ENCODE assay signal across 8 cellular contexts in genomic region chr1:33472349-33472980, GRCh38. TPM values are rescaled to one million over a fixed set of nuclear protein-coding genes. Genes with fewer than 3 reads are reported as not detected.
A peak's percentile ranks its signal among the peaks of the same experiment; 100 is the strongest.
DNase-seq lines count a peak whose midpoint lies in the region; ATAC-seq, FAIRE-seq and TF ChIP-seq lines count a peak whose summit lies in the region.

TSS of gene ZSCAN20 (plus strand) at chr1:33472645. CDS start at chr1:33479289, 6,644 bp downstream.

- TF ChIP-seq CTCF in AG10803 (conservative IDR thresholded peaks at IDR 0.05; ENCODE audit: low read length) (no peak), keratinocyte (optimal IDR thresholded peaks at IDR 0.05 in 1 of 3, IDR thresholded peaks at IDR 0.05 in 1 of 3, conservative IDR thresholded peaks at IDR 0.05 in 1 of 3; ENCODE audit: extremely low read depth in 1 of 3, insufficient read depth in 2 of 3, low read length in 3 of 3) (no peak)

- peak within 1 kb of the TSS; percentile 63 for H3K27ac ChIP-seq in keratinocyte (ENCODE audit: control insufficient read depth, insufficient read depth, low read length)

- peak; percentile 91 for ATAC-seq in GM19043 (IDR thresholded peaks at IDR 0.05; ENCODE audit: low read depth, unreplicated experiment)
- peak; percentile 97 for ATAC-seq in HG03354 (IDR thresholded peaks at IDR 0.05; ENCODE audit: poor library complexity, severe bottlenecking, unreplicated experiment)

- H3K4me1 ChIP-seq in keratinocyte (ENCODE audit: control insufficient read depth, extremely low read depth, insufficient read depth, low read length) = peaks cover 22% of the 10 kb centered on the region

- no peaks in the 10 kb centered on the region for H3K27me3 ChIP-seq in keratinocyte (ENCODE audit: control insufficient read depth, extremely low read depth, insufficient read depth, low read length)

- no peaks in the 10 kb centered on the region for H3K9me1 ChIP-seq in keratinocyte (ENCODE audit: control insufficient read depth, extremely low read depth, insufficient read depth, low read length)

- H3K79me2 ChIP-seq in keratinocyte (ENCODE audit: control insufficient read depth, insufficient read depth, low read length) = peaks cover 15% of the 10 kb centered on the region

- peak within 1 kb of the TSS; percentile 81 for H3K4me2 ChIP-seq in keratinocyte (ENCODE audit: control insufficient read depth, extremely low read depth, insufficient read depth, low read depth, low read length)

- peaks cover 0 to 3% of the 10 kb centered on the region in 2 experiments for H3K36me3 ChIP-seq in keratinocyte (ENCODE audit: control insufficient read depth in 2 of 2, extremely low read depth in 1 of 2, insufficient read depth in 2 of 2, low read length in 2 of 2)

- H3K4me3 ChIP-seq in AG10803 (ENCODE audit: low read length) (peak within 1 kb of the TSS; percentile 96), keratinocyte (ENCODE audit: control insufficient read depth in 2 of 3, extremely low read depth in 1 of 3, insufficient read depth in 2 of 3, low read depth in 1 of 3, low read length in 3 of 3) (peak within 1 kb of the TSS; percentile 70 to 93 (median 81))

- H2AFZ ChIP-seq in keratinocyte (ENCODE audit: control insufficient read depth, low read length) = peak within 1 kb of the TSS; percentile 84

- dilution Hi-C loops in keratinocyte (cut with MboI; ENCODE audit: extremely low pct_ligation_motif_present, low sequenced_read_pairs) = no loop called here

- H3K9ac ChIP-seq in keratinocyte (ENCODE audit: control insufficient read depth, extremely low read depth, insufficient read depth, low read length) = peak within 1 kb of the TSS; percentile 79

- FAIRE-seq in keratinocyte (lab: Jason Lieb, UNC) = peak; percentile 84

- H4K20me1 ChIP-seq in keratinocyte (ENCODE audit: control insufficient read depth, extremely low read depth, insufficient read depth, low read length) = no peaks in the 10 kb centered on the region

- no peaks in the 10 kb centered on the region for H3K9me3 ChIP-seq in keratinocyte (ENCODE audit: control insufficient read depth, low read depth, low read length)

- peak; percentile 98 for DNase-seq in AG10803 (ENCODE audit: low read depth)
- DNase-seq in NCI-H446 treated with DMSO at 0.1 percent for 48 hours (lab: John Stamatoyannopoulos, UW) = peak; percentile 99
- DNase-seq in activated CD4-positive, CD25-positive, alpha-beta regulatory T cell treated with anti-CD3 and anti-CD28 coated beads, Interleukin-2, amount 50 U/mL, for 72 hours = peak; percentile 80
- peak; percentile 98 for DNase-seq in cerebellum (ENCODE audit: low spot score)
- DNase-seq in keratinocyte (ENCODE audit: low read depth, low spot score) = peak; percentile 86
- DNase-seq in stimulated activated CD4-positive, alpha-beta T cell treated with anti-CD3 and anti-CD28 coated beads, Interleukin-12 subunit alpha, Interleukin-12 subunit beta, amount 100 ng/mL, for 48 hours (ENCODE audit: low read depth in 2 of 3, low spot score in 1 of 3) = peak; percentile 86 to 90 (median 89)

RNA-seq across cellular contexts. Expression of gene ZSCAN20, which starts in this region (rescaled TPM):
- total RNA-seq in cerebellum = 11.1 TPM
- polyA plus RNA-seq in keratinocyte = 2.1 to 3.1 TPM (median 2.7 TPM) in 3 replicates
- 0.84 TPM for polyA plus RNA-seq in keratinocyte (2011; ENCODE audit: low read depth)
- 1.0 and 1.7 TPM in 2 replicates for polyA plus RNA-seq in keratinocyte (2011; cell fraction: cytosol; rRNA removed)
- polyA plus RNA-seq in keratinocyte (2011; cell fraction: nucleus; rRNA removed) = 6.2 and 6.3 TPM in 2 replicates
- polyA plus RNA-seq in keratinocyte (2012; ENCODE audit: low replicate concordance) = 1.5 and 1.9 TPM in 2 replicates
- 3.9 to 7.6 TPM (median 6.4 TPM) in 3 replicates for polyA minus RNA-seq in keratinocyte
- 6.1 TPM for polyA minus RNA-seq in keratinocyte (2011; cell fraction: cytosol; rRNA and poly(A)+ RNA removed)
- 8.7 and 14.6 TPM in 2 replicates for polyA minus RNA-seq in keratinocyte (2011; cell fraction: nucleus; rRNA and poly(A)+ RNA removed)

Comparison
In these comparisons a context has a peak if more than half of its experiments do, and no peak if none do; other contexts are left out.
1. Peak in every context shown above with its lines: DNase-seq, ATAC-seq, H3K4me3 ChIP-seq and H3K27ac ChIP-seq.